In genomic region chr6:82833481-82833880, GRCh38 we compare ENCODE assay signal across 28 cellular contexts.
"Had no signal": no experiment of that assay in that cellular context is flagged by ENCODE, and none has a peak within 500 bp of the region (broad histone marks: within the 10 kb centered on the region; RNA-seq: fewer than 3 reads in every experiment).

No MANE protein-coding gene starts in this region.

- H3K4me1 ChIP-seq: stomach, suprapubic skin, testis, thyroid gland, tibial artery, tibial nerve, transverse colon, upper lobe of left lung, upper lobe of right lung, uterus, vagina had no signal

- DNase-seq: stimulated activated CD4-positive, alpha-beta T cell treated with anti-CD3 and anti-CD28 coated beads, Interleukin-2, amount 100 ng/mL, for 48 hours; stimulated activated CD4-positive, alpha-beta T cell treated with anti-CD3 and anti-CD28 coated beads, Interleukin-4, amount 100 ng/mL, for 1 hour; stimulated activated CD4-positive, alpha-beta T cell treated with anti-CD3 and anti-CD28 coated beads, Interleukin-4, amount 100 ng/mL, for 24 hours; stimulated activated CD4-positive, alpha-beta T cell treated with anti-CD3 and anti-CD28 coated beads, Interleukin-4, amount 100 ng/mL, for 4 hours; stimulated activated CD8-positive, alpha-beta memory T cell treated with anti-CD3 and anti-CD28 coated beads, Interleukin-4, amount 100 ng/mL, for 48 hours; stimulated activated naive B cell treated with anti-CD40 and anti-IgM and Interleukin-4, amounts not matched to agents 10 μg/mL and 1 μg/mL and 100 μg/mL, for 72 hours; stimulated activated naive CD4-positive, alpha-beta T cell; stimulated activated naive CD4-positive, alpha-beta T cell treated with Interleukin-2 at 50 U/mL for 16 hours; stimulated activated naive CD8-positive, alpha-beta T cell treated with anti-CD3 and anti-CD28 coated beads, Interleukin-15, amount 100 ng/mL, for 72 hours; stimulated activated naive CD8-positive, alpha-beta T cell treated with anti-CD3 and anti-CD28 coated beads, Interleukin-15, Interleukin-2, amounts not matched to agents 100 U/mL and 50 U/mL, for 24 hours; stomach; substantia nigra; testis; thyroid gland; tibial artery; transverse colon; upper lobe of left lung; upper lobe of right lung; uterus had no signal

- ATAC-seq: stimulated activated effector memory CD8-positive, alpha-beta T cell treated with anti-CD3 and anti-CD28 coated beads, Interleukin-12 subunit alpha, Interleukin-12 subunit beta, amount 100 ng/mL, for 72 hours; stimulated activated memory B cell treated with anti-CD40 and anti-IgM and Interleukin-4, amounts not matched to agents 10 μg/mL and 1 μg/mL and 100 μg/mL, for 72 hours; stimulated activated naive B cell treated with anti-CD40 and anti-IgM and Interleukin-4, amounts not matched to agents 10 μg/mL and 1 μg/mL and 100 μg/mL, for 72 hours; stimulated activated naive CD8-positive, alpha-beta T cell treated with anti-CD3 and anti-CD28 coated beads, Interleukin-15, amount 100 ng/mL, for 72 hours; stimulated activated naive CD8-positive, alpha-beta T cell treated with anti-CD3 and anti-CD28 coated beads, Interleukin-15, Interleukin-2, amounts not matched to agents 100 U/mL and 50 U/mL, for 24 hours; upper lobe of right lung had no signal

- H3K36me3 ChIP-seq: stomach, suprapubic skin, thoracic aorta, thyroid gland, tibial artery, tibial nerve, transverse colon, upper lobe of left lung, upper lobe of right lung, uterus, vagina had no signal

- H3K4me1 Mint-ChIP-seq: stimulated activated effector memory CD8-positive, alpha-beta T cell treated with anti-CD3 and anti-CD28 coated beads, Interleukin-12 subunit alpha, Interleukin-12 subunit beta, amount 100 ng/mL, for 72 hours; stimulated activated memory B cell treated with anti-CD40 and anti-IgM and Interleukin-4, amounts not matched to agents 10 μg/mL and 1 μg/mL and 100 μg/mL, for 72 hours; stimulated activated naive B cell treated with anti-CD40 and anti-IgM and Interleukin-4, amounts not matched to agents 10 μg/mL and 1 μg/mL and 100 μg/mL, for 72 hours; stimulated activated naive CD8-positive, alpha-beta T cell treated with anti-CD3 and anti-CD28 coated beads, Interleukin-15, amount 100 ng/mL, for 72 hours had no signal

- H3K27ac Mint-ChIP-seq: stimulated activated effector memory CD8-positive, alpha-beta T cell treated with anti-CD3 and anti-CD28 coated beads, Interleukin-12 subunit alpha, Interleukin-12 subunit beta, amount 100 ng/mL, for 72 hours; stimulated activated memory B cell treated with anti-CD40 and anti-IgM and Interleukin-4, amounts not matched to agents 10 μg/mL and 1 μg/mL and 100 μg/mL, for 72 hours; stimulated activated naive B cell treated with anti-CD40 and anti-IgM and Interleukin-4, amounts not matched to agents 10 μg/mL and 1 μg/mL and 100 μg/mL, for 72 hours; stimulated activated naive CD8-positive, alpha-beta T cell treated with anti-CD3 and anti-CD28 coated beads, Interleukin-15, amount 100 ng/mL, for 72 hours; stimulated activated naive CD8-positive, alpha-beta T cell treated with anti-CD3 and anti-CD28 coated beads, Interleukin-15, Interleukin-2, amounts not matched to agents 100 ng/mL and 50 ng/mL, for 24 hours; type B pancreatic cell had no signal

- H3K36me3 Mint-ChIP-seq: stimulated activated effector memory CD8-positive, alpha-beta T cell treated with anti-CD3 and anti-CD28 coated beads, Interleukin-12 subunit alpha, Interleukin-12 subunit beta, amount 100 ng/mL, for 72 hours; stimulated activated memory B cell treated with anti-CD40 and anti-IgM and Interleukin-4, amounts not matched to agents 10 μg/mL and 1 μg/mL and 100 μg/mL, for 72 hours; stimulated activated naive B cell treated with anti-CD40 and anti-IgM and Interleukin-4, amounts not matched to agents 10 μg/mL and 1 μg/mL and 100 μg/mL, for 72 hours; type B pancreatic cell had no signal

- H3K9me3 ChIP-seq: stomach, suprapubic skin, testis, thoracic aorta, thyroid gland, tibial artery, tibial nerve, transverse colon, upper lobe of left lung, upper lobe of right lung, uterus, vagina had no signal

- H3K4me3 Mint-ChIP-seq: stimulated activated effector memory CD8-positive, alpha-beta T cell treated with anti-CD3 and anti-CD28 coated beads, Interleukin-12 subunit alpha, Interleukin-12 subunit beta, amount 100 ng/mL, for 72 hours; stimulated activated memory B cell treated with anti-CD40 and anti-IgM and Interleukin-4, amounts not matched to agents 10 μg/mL and 1 μg/mL and 100 μg/mL, for 72 hours; stimulated activated naive B cell treated with anti-CD40 and anti-IgM and Interleukin-4, amounts not matched to agents 10 μg/mL and 1 μg/mL and 100 μg/mL, for 72 hours; stimulated activated naive CD8-positive, alpha-beta T cell treated with anti-CD3 and anti-CD28 coated beads, Interleukin-15, amount 100 ng/mL, for 72 hours; stimulated activated naive CD8-positive, alpha-beta T cell treated with anti-CD3 and anti-CD28 coated beads, Interleukin-15, Interleukin-2, amounts not matched to agents 100 ng/mL and 50 ng/mL, for 24 hours; type B pancreatic cell had no signal

- H3K4me3 ChIP-seq: stomach, suprapubic skin, testis, thoracic aorta, thyroid gland, tibial artery, tibial nerve, transverse colon, upper lobe of left lung, upper lobe of right lung, uterus, vagina had no signal

- H3K27ac ChIP-seq: stomach, suprapubic skin, testis, thoracic aorta, thyroid gland, tibial artery, tibial nerve, transverse colon, upper lobe of left lung, upper lobe of right lung, uterus, vagina had no signal

- H3K9me3 Mint-ChIP-seq: stimulated activated effector memory CD8-positive, alpha-beta T cell treated with anti-CD3 and anti-CD28 coated beads, Interleukin-12 subunit alpha, Interleukin-12 subunit beta, amount 100 ng/mL, for 72 hours; stimulated activated memory B cell treated with anti-CD40 and anti-IgM and Interleukin-4, amounts not matched to agents 10 μg/mL and 1 μg/mL and 100 μg/mL, for 72 hours; stimulated activated naive B cell treated with anti-CD40 and anti-IgM and Interleukin-4, amounts not matched to agents 10 μg/mL and 1 μg/mL and 100 μg/mL, for 72 hours; stimulated activated naive CD8-positive, alpha-beta T cell treated with anti-CD3 and anti-CD28 coated beads, Interleukin-15, Interleukin-2, amounts not matched to agents 100 ng/mL and 50 ng/mL, for 24 hours had no signal

- H3K27me3 ChIP-seq: stomach, suprapubic skin, testis, thyroid gland, tibial artery, tibial nerve, transverse colon, upper lobe of left lung, upper lobe of right lung, uterus, vagina had no signal

- FAIRE-seq: urothelium cell line had no signal

- H3K27me3 Mint-ChIP-seq: stimulated activated memory B cell treated with anti-CD40 and anti-IgM and Interleukin-4, amounts not matched to agents 10 μg/mL and 1 μg/mL and 100 μg/mL, for 72 hours; stimulated activated naive B cell treated with anti-CD40 and anti-IgM and Interleukin-4, amounts not matched to agents 10 μg/mL and 1 μg/mL and 100 μg/mL, for 72 hours; stimulated activated naive CD8-positive, alpha-beta T cell treated with anti-CD3 and anti-CD28 coated beads, Interleukin-15, amount 100 ng/mL, for 72 hours; stimulated activated naive CD8-positive, alpha-beta T cell treated with anti-CD3 and anti-CD28 coated beads, Interleukin-15, Interleukin-2, amounts not matched to agents 100 ng/mL and 50 ng/mL, for 24 hours; type B pancreatic cell had no signal
